Comparison of ENCODE assay signal across 9 cellular contexts in genomic region chr15:51837784-51838183, GRCh38. TPM values are rescaled to one million over a fixed set of nuclear protein-coding genes. Genes with fewer than 3 reads are reported as not detected.
DNase-seq lines count a peak whose midpoint lies in the region; ATAC-seq, FAIRE-seq and TF ChIP-seq lines count a peak whose summit lies in the region.
"Had no signal": no experiment of that assay in that cellular context is flagged by ENCODE, and none has a peak within 500 bp of the region (broad histone marks: within the 10 kb centered on the region; RNA-seq: fewer than 3 reads in every experiment).

No MANE protein-coding gene starts in this region.

- POLR2A ChIA-PET in IMR-90 (lab: Charles Lee; ENCODE audit: unreplicated experiment) (no interaction called here), endothelial cell of umbilical vein (lab: Charles Lee) (no interaction called here)

- H3K79me1 ChIP-seq in IMR-90 (ENCODE audit: low read depth in 1 of 2, low read length in 2 of 2) (peaks cover 11 to 72% of the 10 kb centered on the region in 2 experiments; a peak in 3 of 4 replicates), mesendoderm (ENCODE audit: low read length) (peaks cover 15% of the 10 kb centered on the region)

- peak overlapping the region; percentile 24; the same call in 1 of the 2 replicates for H3K9ac ChIP-seq in IMR-90 (ENCODE audit: low read depth, low read length)
- H3K9ac ChIP-seq in endothelial cell of umbilical vein (replicated peaks; ENCODE audit: extremely low read depth, insufficient read depth, low read length), result peak overlapping the region; percentile 28
- H3K9ac ChIP-seq in subcutaneous abdominal adipose tissue (ENCODE audit: low read length in 5 of 5), result no peak overlapping the region
- no peak overlapping the region for H3K9ac ChIP-seq in mesendoderm (ENCODE audit: low read length)

- peak; percentile 89 for FAIRE-seq in endothelial cell of umbilical vein (lab: Jason Lieb, UNC)

- H4K8ac ChIP-seq in IMR-90 (ENCODE audit: low read depth in 2 of 2, low read length in 2 of 2), result peak overlapping the region in 1 of 2 experiments; percentile 36; a peak in 1 of 4 replicates
- no peak overlapping the region for H4K8ac ChIP-seq in mesendoderm (ENCODE audit: low read depth, low read length)

- CTCF ChIA-PET in IMR-90 (lab: Yijun Ruan, JAX), result no interaction called here
- CTCF ChIA-PET in endothelial cell of umbilical vein (lab: Charles Lee), result interaction anchor here (1.1 to 2.3 kb wide), 6 partner anchors 20 to 61 kb away, joined by 3 to 8 read pairs (median 5); no protein-coding TSS in a partner anchor

- H2BK15ac ChIP-seq in IMR-90 (ENCODE audit: low read depth, low read length) (no peak overlapping the region), mesendoderm (replicated peaks; ENCODE audit: low read depth) (no peak overlapping the region)

- H3K18ac ChIP-seq in IMR-90 (ENCODE audit: low read depth, low read length) (peak overlapping the region; percentile 37; the same call in 1 of the 2 replicates), mesendoderm (ENCODE audit: low read length) (no peak overlapping the region)

- H3K4me2 ChIP-seq in IMR-90 (ENCODE audit: low read depth, low read length) (peak overlapping the region; percentile 80), endothelial cell of umbilical vein (ENCODE audit: insufficient read depth, low read length) (peak overlapping the region; percentile 71), mesendoderm (ENCODE audit: low read length) (no peak overlapping the region)

- peaks cover 2% of the 10 kb centered on the region for H3K36me3 Mint-ChIP-seq in activated naive CD4-positive, alpha-beta T cell treated with anti-CD3 and anti-CD28 coated beads, Interleukin-2, amount 50 U/mL, for 24 hours

- peak overlapping the region; percentile 19 for H2BK5ac ChIP-seq in IMR-90 (ENCODE audit: low read depth, low read length, poor library complexity, severe bottlenecking)
- H2BK5ac ChIP-seq in mesendoderm (ENCODE audit: low read length), result no peak overlapping the region

- intact Hi-C loops in IMR-90 (cut with micrococcal nuclease), result no loop called here
- intact Hi-C loops in endothelial cell of umbilical vein (cut with micrococcal nuclease), result no loop called here

- no peak overlapping the region for H3K27ac ChIP-seq in IMR-90 (ENCODE audit: insufficient read depth, low read length)
- peak overlapping the region; percentile 56 for H3K27ac ChIP-seq in endothelial cell of umbilical vein (ENCODE audit: insufficient read depth, low read depth, low read length)
- H3K27ac ChIP-seq in subcutaneous abdominal adipose tissue (ENCODE audit: low read depth, low read length), result peak overlapping the region; percentile 9
- H3K27ac ChIP-seq in mesendoderm (ENCODE audit: low read depth, low read length), result no peak overlapping the region

- H2AK5ac ChIP-seq in IMR-90 (ENCODE audit: low read depth, low read length) (peak overlapping the region; percentile 6), mesendoderm (ENCODE audit: low read length) (no peak overlapping the region)

- H3K9me3 ChIP-seq in IMR-90 (ENCODE audit: control insufficient read depth, insufficient read depth, low read length) (no peaks in the 10 kb centered on the region), endothelial cell of umbilical vein (replicated peaks; ENCODE audit: control insufficient read depth, insufficient read depth, low read length) (no peaks in the 10 kb centered on the region), subcutaneous abdominal adipose tissue (ENCODE audit: control insufficient read depth in 5 of 5, low read length in 5 of 5) (no peaks in the 10 kb centered on the region)

- H3K4ac ChIP-seq in IMR-90 (ENCODE audit: low read depth, low read length), result no peak overlapping the region
- H3K4ac ChIP-seq in mesendoderm (ENCODE audit: low read depth, low read length), result no peak overlapping the region

- TF ChIP-seq POLR2A in IMR-90 (IDR thresholded peaks at IDR 0.05; ENCODE audit: low read depth, low read length) (no peak), endothelial cell of umbilical vein (IDR thresholded peaks at IDR 0.05; ENCODE audit: low read depth, low read length) (no peak)

- no peaks in the 10 kb centered on the region for H3K27me3 Mint-ChIP-seq in activated naive CD4-positive, alpha-beta T cell treated with anti-CD3 and anti-CD28 coated beads, Interleukin-2, amount 50 U/mL, for 24 hours

- H4K91ac ChIP-seq in IMR-90 (ENCODE audit: insufficient read depth, low read depth, low read length), result no peak overlapping the region

- H2AK9ac ChIP-seq in IMR-90 (replicated peaks; ENCODE audit: low read depth, low read length, poor library complexity), result no peak overlapping the region

- peaks cover 17% of the 10 kb centered on the region for H3K4me1 ChIP-seq in IMR-90 (ENCODE audit: control insufficient read depth, insufficient read depth, low read length)
- peaks cover 51% of the 10 kb centered on the region for H3K4me1 ChIP-seq in endothelial cell of umbilical vein (ENCODE audit: control insufficient read depth, extremely low read depth, insufficient read depth, low read length)
- peaks cover 3 to 46% (median 22%) of the 10 kb centered on the region in 5 donors for H3K4me1 ChIP-seq in subcutaneous abdominal adipose tissue (ENCODE audit: control insufficient read depth in 5 of 5, insufficient read depth in 5 of 5, low read length in 5 of 5)
- peaks cover under 1% of the 10 kb centered on the region for H3K4me1 ChIP-seq in mesendoderm (ENCODE audit: control insufficient read depth, low read depth, low read length)

- H3K36me3 ChIP-seq in IMR-90 (ENCODE audit: control insufficient read depth, insufficient read depth, low read length) (no peaks in the 10 kb centered on the region), endothelial cell of umbilical vein (ENCODE audit: control insufficient read depth in 2 of 2, extremely low read depth in 1 of 2, insufficient read depth in 2 of 2, low read length in 2 of 2) (no peaks in the 10 kb centered on the region), subcutaneous abdominal adipose tissue (ENCODE audit: control insufficient read depth in 5 of 5, insufficient read depth in 5 of 5, low read length in 5 of 5) (no peaks in the 10 kb centered on the region), mesendoderm (ENCODE audit: control insufficient read depth, insufficient read depth, low read length) (no peaks in the 10 kb centered on the region)

- ATAC-seq in IMR-90 (ENCODE audit: low read depth), result peak; percentile 50

- BruUV-seq in IMR-90 (replicated peaks; lab: Mats Ljungman, UMichigan) (no TSS peak), endothelial cell of umbilical vein (replicated peaks; lab: Mats Ljungman, UMichigan) (no TSS peak)

- dilution Hi-C loops in IMR-90 (cut with HindIII; ENCODE audit: low sequenced_read_pairs, unreplicated experiment), result no loop called here
- dilution Hi-C loops in endothelial cell of umbilical vein (cut with MboI; ENCODE audit: extremely low pct_ligation_motif_present, low sequenced_read_pairs), result no loop called here

- in situ Hi-C loops in IMR-90 (cut with MboI; ENCODE audit: low sequenced_read_pairs), result no loop called here

- peak overlapping the region; percentile 41 for H3K14ac ChIP-seq in IMR-90 (replicated peaks; ENCODE audit: low read depth, low read length)

- H2BK120ac ChIP-seq in IMR-90 (ENCODE audit: low read depth, low read length) (peak overlapping the region; percentile 9; the same call in 1 of the 2 replicates), mesendoderm (ENCODE audit: low read depth, low read length) (no peak overlapping the region)

- peaks cover 20% of the 10 kb centered on the region for H3K9me1 ChIP-seq in IMR-90 (ENCODE audit: insufficient read depth, low read length)
- H3K9me1 ChIP-seq in endothelial cell of umbilical vein (replicated peaks; ENCODE audit: control insufficient read depth, extremely low read depth, insufficient read depth, low read length), result no peaks in the 10 kb centered on the region

- H3K27me3 ChIP-seq in IMR-90 (ENCODE audit: control insufficient read depth, insufficient read depth, low read length) (no peaks in the 10 kb centered on the region), endothelial cell of umbilical vein (ENCODE audit: control insufficient read depth in 2 of 2, insufficient read depth in 2 of 2, low read length in 2 of 2) (no peaks in the 10 kb centered on the region), subcutaneous abdominal adipose tissue (ENCODE audit: control insufficient read depth in 5 of 5, insufficient read depth in 4 of 5, low read length in 5 of 5) (no peaks in the 10 kb centered on the region), mesendoderm (ENCODE audit: insufficient read depth, low read length, poor library complexity) (no peaks in the 10 kb centered on the region)

- no peak for TF ChIP-seq CTCF in IMR-90 (conservative IDR thresholded peaks at IDR 0.05; ENCODE audit: low read depth, low read length)
- TF ChIP-seq CTCF in endothelial cell of umbilical vein (IDR thresholded peaks at IDR 0.05; ENCODE audit: extremely low read depth in 1 of 2, insufficient read depth in 1 of 2, low read depth in 1 of 2, low read length in 2 of 2), result no peak

- WGBS in IMR-90 (ENCODE audit: extremely low coverage in 2 of 2, insufficient read length in 1 of 2), 2 experiments, result no CpG with 5 or more reads among the region's 4 CpGs
- WGBS in mesendoderm (ENCODE audit: extremely low coverage, insufficient coverage, low lambda C conversion rate), result no CpG with 5 or more reads among the region's 4 CpGs

- H2AFZ ChIP-seq in IMR-90 (replicated peaks; ENCODE audit: low read length, poor library complexity) (no peak overlapping the region), endothelial cell of umbilical vein (ENCODE audit: low read depth, low read length) (peak overlapping the region; percentile 3)

- H3K4me1 Mint-ChIP-seq in activated naive CD4-positive, alpha-beta T cell treated with anti-CD3 and anti-CD28 coated beads, Interleukin-2, amount 50 U/mL, for 24 hours, result peaks cover 97% of the 10 kb centered on the region

- peak overlapping the region; percentile 91 for H3K27ac Mint-ChIP-seq in activated naive CD4-positive, alpha-beta T cell treated with anti-CD3 and anti-CD28 coated beads, Interleukin-2, amount 50 U/mL, for 24 hours

- peak overlapping the region; percentile 56 for H3K4me3 Mint-ChIP-seq in activated naive CD4-positive, alpha-beta T cell treated with anti-CD3 and anti-CD28 coated beads, Interleukin-2, amount 50 U/mL, for 24 hours

- TF ChIP-seq RAD21 in IMR-90 (IDR thresholded peaks at IDR 0.05; ENCODE audit: low read length), result no peak

- H3K56ac ChIP-seq in IMR-90 (ENCODE audit: extremely low read depth, insufficient read depth, low read length) (no peak overlapping the region), mesendoderm (ENCODE audit: low read length) (no peak overlapping the region)

- H4K5ac ChIP-seq in IMR-90 (ENCODE audit: low read depth, low read length), result no peak overlapping the region; the same call in 1 of the 2 replicates
- no peak overlapping the region for H4K5ac ChIP-seq in mesendoderm (ENCODE audit: low read length)

- H4K20me1 ChIP-seq in IMR-90 (ENCODE audit: insufficient read depth, low read length) (peaks cover 85% of the 10 kb centered on the region), endothelial cell of umbilical vein (replicated peaks; ENCODE audit: control insufficient read depth, extremely low read depth, insufficient read depth, low read length) (peaks cover 4% of the 10 kb centered on the region)

- H3K4me3 ChIP-seq in IMR-90 (ENCODE audit: insufficient read depth, low read depth, low read length), result no peak overlapping the region
- H3K4me3 ChIP-seq in endothelial cell of umbilical vein (replicated peaks in 1 of 3; ENCODE audit: insufficient read depth in 1 of 3, low read depth in 1 of 3, low read length in 3 of 3), result peak overlapping the region in 1 of 3 experiments; percentile 21
- peak overlapping the region in 1 of 5 donors; percentile 4 for H3K4me3 ChIP-seq in subcutaneous abdominal adipose tissue (ENCODE audit: low read depth in 1 of 5, low read length in 5 of 5)
- no peak overlapping the region for H3K4me3 ChIP-seq in mesendoderm (ENCODE audit: low read length)

- H3K9me3 Mint-ChIP-seq in activated naive CD4-positive, alpha-beta T cell treated with anti-CD3 and anti-CD28 coated beads, Interleukin-2, amount 50 U/mL, for 24 hours, result no peaks in the 10 kb centered on the region

- H3K23ac ChIP-seq in IMR-90 (ENCODE audit: low read depth, low read length) (peak overlapping the region; percentile 77), mesendoderm (ENCODE audit: low read length) (no peak overlapping the region)

- peaks cover 99% of the 10 kb centered on the region for H3K79me2 ChIP-seq in endothelial cell of umbilical vein (ENCODE audit: control insufficient read depth, insufficient read depth, low read length)
- H3K79me2 ChIP-seq in mesendoderm (ENCODE audit: control insufficient read depth, insufficient read depth, low read length), result peaks cover 34% of the 10 kb centered on the region

- DNase-seq in activated naive CD4-positive, alpha-beta T cell treated with anti-CD3 and anti-CD28 coated beads, Interleukin-2, amount 50 U/mL, for 16 hours, result no peak
- peak; percentile 55 for DNase-seq in IMR-90
- DNase-seq in endothelial cell of umbilical vein (ENCODE audit: low read depth, low spot score), result peak; percentile 78
- DNase-seq in mesendoderm, result no peak
- DNase-seq in DMS114 treated with DMSO at 0.1 percent for 48 hours (lab: John Stamatoyannopoulos, UW; ENCODE audit: unreplicated experiment), result no peak
- no peak for DNase-seq in NCI-H146 (lab: John Stamatoyannopoulos, UW)
- DNase-seq: NCI-H2081 had no signal

- H2BK20ac ChIP-seq in IMR-90 (ENCODE audit: low read depth, low read length), result no peak overlapping the region

RNA-seq across cellular contexts. Expression of gene TMOD3, which starts 8.3 kb away (rescaled TPM):
- total RNA-seq in IMR-90 (2012; rRNA removed), result 22.0 and 51.1 TPM in 2 replicates
- 7.4 and 10.7 TPM in 2 replicates for polyA plus RNA-seq in IMR-90 (2012; rRNA removed)
- polyA plus RNA-seq in IMR-90 (2012; cell fraction: cytosol; rRNA removed), result 2.5 and 4.7 TPM in 2 replicates
- 2.7 and 5.9 TPM in 2 replicates for polyA plus RNA-seq in IMR-90 (2012; cell fraction: nucleus; rRNA removed; ENCODE audit: low replicate concordance)
- total RNA-seq in endothelial cell of umbilical vein, result 63.7 and 64.3 TPM in 2 replicates
- 7.6 and 10.4 TPM in 2 replicates for polyA plus RNA-seq in endothelial cell of umbilical vein
- polyA plus RNA-seq in endothelial cell of umbilical vein (2011; cell fraction: cytosol; rRNA removed), result 11.2 and 12.1 TPM in 2 replicates
- polyA plus RNA-seq in endothelial cell of umbilical vein (2011; cell fraction: nucleus; rRNA removed), result 11.2 and 15.0 TPM in 2 replicates
- 23.2 and 28.8 TPM in 2 replicates for polyA plus RNA-seq in endothelial cell of umbilical vein (2012)
- 24.7 and 41.7 TPM in 2 replicates for polyA minus RNA-seq in endothelial cell of umbilical vein
- 17.8 TPM for polyA minus RNA-seq in endothelial cell of umbilical vein (2011; cell fraction: cytosol; rRNA and poly(A)+ RNA removed)
- polyA minus RNA-seq in endothelial cell of umbilical vein (2011; cell fraction: nucleus; rRNA and poly(A)+ RNA removed), result 42.3 and 50.2 TPM in 2 replicates
- polyA plus RNA-seq in mesendoderm (2013, experiment 1 of 2), result 24.0 TPM
- 24.4 TPM for polyA plus RNA-seq in mesendoderm (2013, experiment 2 of 2)

Comparison
In these comparisons a context has a peak if more than half of its experiments do, and no peak if none do; other contexts are left out.
1. DNase-seq: peak in IMR-90 (single experiment) and endothelial cell of umbilical vein (single experiment); none in activated naive CD4-positive, alpha-beta T cell treated with anti-CD3 and anti-CD28 coated beads, Interleukin-2, amount 50 U/mL, for 16 hours (single experiment), mesendoderm (single experiment), DMS114 treated with DMSO at 0.1 percent for 48 hours (single experiment) and NCI-H146 (single experiment).
2. H3K27ac ChIP-seq: peak in endothelial cell of umbilical vein (single experiment) and subcutaneous abdominal adipose tissue (single experiment); none in IMR-90 (single experiment) and mesendoderm (single experiment).
3. H3K9ac ChIP-seq: peak in IMR-90 (single experiment) and endothelial cell of umbilical vein (single experiment); none in subcutaneous abdominal adipose tissue (0 of 5) and mesendoderm (single experiment).